In genomic region chr6:29977425-29977727, GRCh38 we compare ENCODE assay signal across 8 cellular contexts. TPM values are rescaled to one million over a fixed set of nuclear protein-coding genes. Genes with fewer than 3 reads are reported as not detected.
A peak's percentile ranks its signal among the peaks of the same experiment; 100 is the strongest.
DNase-seq lines count a peak whose midpoint lies in the region; ATAC-seq and TF ChIP-seq lines count a peak whose summit lies in the region.

No MANE protein-coding gene starts in this region.

- DNase-seq in LNCaP clone FGC (ENCODE audit: low read depth) (no peak), ascending aorta (ENCODE audit: low spot score in 2 of 2) (no peak), kidney epithelial cell (ENCODE audit: low read depth) (no peak), pons (ENCODE audit: low spot score) (no peak), NCI-H187 (lab: John Stamatoyannopoulos, UW) (no peak)
- DNase-seq in stimulated activated naive B cell treated with anti-CD40 and anti-IgM and Interleukin-4, amounts not matched to agents 10 μg/mL and 1 μg/mL and 100 μg/mL, for 72 hours, result no peak
- DNase-seq in activated CD4-positive, alpha-beta T cell treated with anti-CD3 and anti-CD28 coated beads for 48 hours, result no peak

- peaks cover 0 to 12% of the 10 kb centered on the region in 2 donors for H3K4me1 ChIP-seq in ascending aorta

- no peak for ATAC-seq in stimulated activated naive B cell treated with anti-CD40 and anti-IgM and Interleukin-4, amounts not matched to agents 10 μg/mL and 1 μg/mL and 100 μg/mL, for 72 hours (replicated peaks)
- ATAC-seq in HG03354 (IDR thresholded peaks at IDR 0.05; ENCODE audit: poor library complexity, severe bottlenecking, unreplicated experiment), result no peak

- no peaks in the 10 kb centered on the region for H3K9me3 ChIP-seq in ascending aorta

- H3K27ac Mint-ChIP-seq in stimulated activated naive B cell treated with anti-CD40 and anti-IgM and Interleukin-4, amounts not matched to agents 10 μg/mL and 1 μg/mL and 100 μg/mL, for 72 hours, result no peak overlapping the region

- H3K4me3 Mint-ChIP-seq in stimulated activated naive B cell treated with anti-CD40 and anti-IgM and Interleukin-4, amounts not matched to agents 10 μg/mL and 1 μg/mL and 100 μg/mL, for 72 hours, result peak overlapping the region; percentile 93 to 95

- peaks cover 0 to 22% of the 10 kb centered on the region in 2 donors for H3K36me3 Mint-ChIP-seq in stimulated activated naive B cell treated with anti-CD40 and anti-IgM and Interleukin-4, amounts not matched to agents 10 μg/mL and 1 μg/mL and 100 μg/mL, for 72 hours

- peak overlapping the region; percentile 91 to 96 for H3K27ac ChIP-seq in ascending aorta

- H3K27me3 ChIP-seq in ascending aorta, result no peaks in the 10 kb centered on the region
- peaks cover 8% of the 10 kb centered on the region for H3K27me3 ChIP-seq in kidney epithelial cell (ENCODE audit: control insufficient read depth, insufficient read depth, low read length)

- no peaks in the 10 kb centered on the region for H3K36me3 ChIP-seq in ascending aorta
- H3K36me3 ChIP-seq in kidney epithelial cell (ENCODE audit: control insufficient read depth, insufficient read depth, low read length), result no peaks in the 10 kb centered on the region

- peak overlapping the region; percentile 54 for H3K4me3 ChIP-seq in LNCaP clone FGC (ENCODE audit: low read depth, low read length)
- peak overlapping the region; percentile 46 to 61 for H3K4me3 ChIP-seq in ascending aorta
- peak overlapping the region; percentile 48 for H3K4me3 ChIP-seq in kidney epithelial cell (ENCODE audit: low read depth, low read length)

- H3K9me3 Mint-ChIP-seq in stimulated activated naive B cell treated with anti-CD40 and anti-IgM and Interleukin-4, amounts not matched to agents 10 μg/mL and 1 μg/mL and 100 μg/mL, for 72 hours, result no peaks in the 10 kb centered on the region

- TF ChIP-seq CTCF in LNCaP clone FGC (IDR thresholded peaks at IDR 0.05; ENCODE audit: control insufficient read depth, extremely low read depth, insufficient read depth), result no peak
- TF ChIP-seq CTCF in ascending aorta (IDR thresholded peaks at IDR 0.05), result no peak
- TF ChIP-seq CTCF in kidney epithelial cell (IDR thresholded peaks at IDR 0.05; ENCODE audit: insufficient read depth, low read length, poor library complexity, severe bottlenecking), result no peak

- intact Hi-C loops in ascending aorta (cut with DNase I), result loop anchor here (1.0 to 10.0 kb wide), 8 partner anchors 11 to 1517 kb away; partner anchors contain the start of genes GABBR1, HLA-A, MICB and PPP1R11

- H3K27me3 Mint-ChIP-seq in stimulated activated naive B cell treated with anti-CD40 and anti-IgM and Interleukin-4, amounts not matched to agents 10 μg/mL and 1 μg/mL and 100 μg/mL, for 72 hours, result peaks cover 48 to 58% of the 10 kb centered on the region in 2 donors

- peaks cover 27 to 36% of the 10 kb centered on the region in 2 donors for H3K4me1 Mint-ChIP-seq in stimulated activated naive B cell treated with anti-CD40 and anti-IgM and Interleukin-4, amounts not matched to agents 10 μg/mL and 1 μg/mL and 100 μg/mL, for 72 hours

RNA-seq across cellular contexts. Expression of gene HLA-A, which starts 35.0 kb away (rescaled TPM):
- 1,099 TPM for total RNA-seq in ascending aorta
- 832 and 921 TPM in 2 replicates for total RNA-seq in kidney epithelial cell
